8 cellular contexts compared by ENCODE assay signal in the genomic region with DNA sequence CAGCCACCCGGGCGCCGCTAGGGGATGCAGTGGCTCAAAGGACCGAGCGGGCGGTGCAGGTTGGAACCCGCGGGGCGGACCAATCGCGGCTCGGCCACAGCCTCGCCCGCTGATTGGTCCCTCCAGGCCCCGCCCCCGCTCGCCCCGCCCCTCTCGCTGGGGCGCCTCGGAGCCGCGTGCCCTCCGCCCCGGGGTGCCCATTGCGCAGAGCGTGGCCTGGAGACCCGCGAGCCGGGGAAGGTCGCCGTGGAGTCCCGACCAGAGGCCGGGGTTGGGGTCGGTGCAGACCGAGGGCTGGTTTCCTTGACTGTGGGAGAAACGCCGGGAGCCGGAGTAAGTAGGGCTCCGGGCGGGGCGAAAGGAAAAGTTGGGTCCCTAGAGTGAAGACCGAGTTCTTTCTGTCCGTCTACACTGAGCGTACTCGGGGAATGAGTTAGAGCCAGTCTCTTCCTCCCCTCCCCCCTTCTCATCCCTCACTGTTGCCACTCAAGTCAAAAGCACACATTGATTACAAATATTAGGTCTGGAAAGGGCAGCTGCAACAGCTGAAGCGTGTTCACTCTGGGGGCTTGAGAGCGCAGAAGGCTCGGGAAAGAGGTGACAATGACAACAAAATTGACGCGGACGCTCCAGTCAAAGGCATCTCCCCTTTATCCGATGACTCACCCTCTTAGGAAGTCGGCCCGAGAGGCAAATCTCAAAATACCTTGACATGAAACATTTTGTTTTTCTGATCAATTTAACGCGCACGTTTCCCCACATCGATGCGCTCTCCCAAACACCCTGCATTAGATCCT. TPM values are rescaled to one million over a fixed set of nuclear protein-coding genes. Genes with fewer than 3 reads are reported as not detected.
DNase-seq lines count a peak whose midpoint lies in the region; ATAC-seq, FAIRE-seq and TF ChIP-seq lines count a peak whose summit lies in the region.

No MANE protein-coding gene starts in this region.

- peak overlapping the region; percentile 97 for H3K27ac Mint-ChIP-seq in activated naive CD8-positive, alpha-beta T cell

- TF ChIP-seq CTCF in D721Med (IDR thresholded peaks at IDR 0.05; ENCODE audit: insufficient read depth, missing control alignments): peak; percentile 59
- TF ChIP-seq CTCF in left ventricle myocardium inferior (IDR thresholded peaks at IDR 0.05; ENCODE audit: borderline replicate concordance): peak; percentile 78

- peaks cover 77% of the 10 kb centered on the region for H3K4me1 ChIP-seq in left ventricle myocardium inferior
- peaks cover 4% of the 10 kb centered on the region for H3K4me1 ChIP-seq in rectal smooth muscle tissue (ENCODE audit: control insufficient read depth, insufficient read depth, low read length)

- no peaks in the 10 kb centered on the region for H3K36me3 ChIP-seq in left ventricle myocardium inferior
- H3K36me3 ChIP-seq in rectal smooth muscle tissue (ENCODE audit: control insufficient read depth, insufficient read depth, low read length): no peaks in the 10 kb centered on the region

- H3K9me3 ChIP-seq in left ventricle myocardium inferior (replicated peaks): no peaks in the 10 kb centered on the region

- peak overlapping the region; percentile 66 for H3K4me3 ChIP-seq in left ventricle myocardium inferior
- peak overlapping the region; percentile 44 for H3K4me3 ChIP-seq in rectal smooth muscle tissue (ENCODE audit: low read length)

- H3K27me3 Mint-ChIP-seq in activated naive CD8-positive, alpha-beta T cell: peaks cover 10% of the 10 kb centered on the region

- no peak overlapping the region for H3K9ac ChIP-seq in rectal smooth muscle tissue (ENCODE audit: low read length)

- no peak for FAIRE-seq in D721Med (lab: Jason Lieb, UNC)

- intact Hi-C loops in left ventricle myocardium inferior (cut with micrococcal nuclease): no loop called here

- peaks cover 46% of the 10 kb centered on the region for H3K4me1 Mint-ChIP-seq in activated naive CD8-positive, alpha-beta T cell (ENCODE audit: low read depth)

- H3K4me3 Mint-ChIP-seq in activated naive CD8-positive, alpha-beta T cell: peak overlapping the region; percentile 96

- DNase-seq in D721Med (ENCODE audit: insufficient read length, low spot score): peak; percentile 81
- DNase-seq in HS-27A (ENCODE audit: low read depth): peak; percentile 42
- peak; percentile 1 for DNase-seq in SKM-1 (lab: John Stamatoyannopoulos, UW; ENCODE audit: unreplicated experiment)
- DNase-seq in left ventricle myocardium inferior: peak; percentile 78
- no peak for DNase-seq in superior temporal gyrus (ENCODE audit: extremely low spot score)

- peak; percentile 70 for ATAC-seq in GM21367 (IDR thresholded peaks at IDR 0.05; ENCODE audit: unreplicated experiment)

- H3K27me3 ChIP-seq in left ventricle myocardium inferior (ENCODE audit: low read depth): peaks cover 100% of the 10 kb centered on the region
- peaks cover 43% of the 10 kb centered on the region for H3K27me3 ChIP-seq in rectal smooth muscle tissue (ENCODE audit: control insufficient read depth, insufficient read depth, low read length)

- H3K9me3 Mint-ChIP-seq in activated naive CD8-positive, alpha-beta T cell (ENCODE audit: low read depth): no peaks in the 10 kb centered on the region

- H3K27ac ChIP-seq in left ventricle myocardium inferior (replicated peaks) (peak overlapping the region; percentile 74), rectal smooth muscle tissue (ENCODE audit: low read depth, low read length) (no peak overlapping the region)

- peaks cover 11% of the 10 kb centered on the region for H3K36me3 Mint-ChIP-seq in activated naive CD8-positive, alpha-beta T cell

RNA-seq across cellular contexts. Expression of gene GATA3, which starts 0.8 kb away (rescaled TPM):
- total RNA-seq in left ventricle myocardium inferior: 1.4 TPM
